Comparison of ENCODE assay signal across 21 cellular contexts in genomic region chr3:122843604-122844003, GRCh38. TPM values are rescaled to one million over a fixed set of nuclear protein-coding genes. Genes with fewer than 3 reads are reported as not detected.
DNase-seq lines count a peak whose midpoint lies in the region; ATAC-seq and TF ChIP-seq lines count a peak whose summit lies in the region.
"Had no signal": no experiment of that assay in that cellular context is flagged by ENCODE, and none has a peak within 500 bp of the region (broad histone marks: within the 10 kb centered on the region; RNA-seq: fewer than 3 reads in every experiment).

No MANE protein-coding gene starts in this region.

- peaks cover 8% of the 10 kb centered on the region for H3K4me1 Mint-ChIP-seq in activated T-helper 17 cell treated with anti-CD3 and anti-CD28 coated beads, Interleukin-2, amount 50 U/mL, for 72 hours

- no peaks in the 10 kb centered on the region for H3K4me1 ChIP-seq in left ventricle myocardium inferior
- peaks cover 0 to 8% (median 0%) of the 10 kb centered on the region in 12 donors for H3K4me1 ChIP-seq in heart left ventricle
- H3K4me1 ChIP-seq: adrenal gland, breast epithelium, left lung, psoas muscle had no signal

- DNase-seq in left ventricle myocardium inferior (no peak), heart left ventricle (no peak), NCI-H1417 (lab: John Stamatoyannopoulos, UW) (peak; percentile 15 to 95 (median 75))
- DNase-seq: activated effector memory CD4-positive, alpha-beta T cell treated with anti-CD3 and anti-CD28 coated beads, Interleukin-2, amount 50 U/mL, for 16 hours; adrenal gland; DMS79 treated with DMSO at 0.1 percent for 48 hours; left lung; NCI-H510A; psoas muscle; stimulated activated naive B cell treated with anti-CD40 and anti-IgM and Interleukin-4, amounts not matched to agents 10 μg/mL and 1 μg/mL and 100 μg/mL, for 72 hours; T1000 had no signal

- no peaks in the 10 kb centered on the region for H3K27me3 Mint-ChIP-seq in activated T-helper 17 cell treated with anti-CD3 and anti-CD28 coated beads, Interleukin-2, amount 50 U/mL, for 72 hours
- H3K27me3 Mint-ChIP-seq: stimulated activated naive B cell treated with anti-CD40 and anti-IgM and Interleukin-4, amounts not matched to agents 10 μg/mL and 1 μg/mL and 100 μg/mL, for 72 hours had no signal

- H3K27me3 ChIP-seq in left ventricle myocardium inferior (ENCODE audit: low read depth) (no peaks in the 10 kb centered on the region), heart left ventricle (no peaks in the 10 kb centered on the region)
- H3K27me3 ChIP-seq: adrenal gland, breast epithelium, left lung, neutrophil had no signal

- 43 to 50% (median 46%) methylated on average over 3 of the region's 3 CpGs for WGBS in heart left ventricle, 4 donors

- peak overlapping the region; percentile 57 for H3K4me3 Mint-ChIP-seq in activated T-helper 17 cell treated with anti-CD3 and anti-CD28 coated beads, Interleukin-2, amount 50 U/mL, for 72 hours

- H3K36me3 ChIP-seq in left ventricle myocardium inferior (peaks cover 17% of the 10 kb centered on the region), heart left ventricle (peaks cover 0 to 17% (median 10%) of the 10 kb centered on the region in 9 donors)
- H3K36me3 ChIP-seq: adrenal gland, breast epithelium had no signal

- H3K4me3 ChIP-seq in left ventricle myocardium inferior (peak overlapping the region; percentile 7), heart left ventricle (no peak overlapping the region)
- H3K4me3 ChIP-seq: adrenal gland, breast epithelium, coronary artery, left lung, psoas muscle had no signal

- peaks cover 5% of the 10 kb centered on the region for H3K36me3 Mint-ChIP-seq in activated T-helper 17 cell treated with anti-CD3 and anti-CD28 coated beads, Interleukin-2, amount 50 U/mL, for 72 hours (ENCODE audit: low read depth)

- no peak overlapping the region for H3K27ac Mint-ChIP-seq in activated T-helper 17 cell treated with anti-CD3 and anti-CD28 coated beads, Interleukin-2, amount 50 U/mL, for 72 hours
- H3K27ac Mint-ChIP-seq: stimulated activated naive B cell treated with anti-CD40 and anti-IgM and Interleukin-4, amounts not matched to agents 10 μg/mL and 1 μg/mL and 100 μg/mL, for 72 hours had no signal

- intact Hi-C loops in left ventricle myocardium inferior (cut with micrococcal nuclease) (no loop called here), heart left ventricle (cut with DNase I) (no loop called here)

- H3K27ac ChIP-seq in left ventricle myocardium inferior (replicated peaks) (no peak overlapping the region), heart left ventricle (peak overlapping the region in 1 of 12 donors; percentile 22)
- H3K27ac ChIP-seq: adrenal gland, breast epithelium, coronary artery, left lung, neutrophil, psoas muscle had no signal

- no peaks in the 10 kb centered on the region for H3K9me3 Mint-ChIP-seq in activated T-helper 17 cell treated with anti-CD3 and anti-CD28 coated beads, Interleukin-2, amount 50 U/mL, for 72 hours

- TF ChIP-seq CTCF in left ventricle myocardium inferior (IDR thresholded peaks at IDR 0.05; ENCODE audit: borderline replicate concordance) = no peak
- TF ChIP-seq CTCF in heart left ventricle (IDR thresholded peaks at IDR 0.05) = no peak

- ATAC-seq in heart left ventricle = no peak
- no peak for ATAC-seq in activated T-helper 17 cell treated with anti-CD3 and anti-CD28 coated beads, Interleukin-2, amount 50 U/mL, for 72 hours (replicated peaks)
- ATAC-seq in HG02970 (IDR thresholded peaks at IDR 0.05; ENCODE audit: low FRiP score, unreplicated experiment) = no peak
- no peak for ATAC-seq in HG02678 (IDR thresholded peaks at IDR 0.05; ENCODE audit: unreplicated experiment)
- no peak for ATAC-seq in GM19467 (IDR thresholded peaks at IDR 0.05; ENCODE audit: unreplicated experiment)
- ATAC-seq in HG03039 (IDR thresholded peaks at IDR 0.05; ENCODE audit: unreplicated experiment) = no peak
- ATAC-seq: HCT116; HepG2; left lung; psoas muscle; stimulated activated naive B cell treated with anti-CD40 and anti-IgM and Interleukin-4, amounts not matched to agents 10 μg/mL and 1 μg/mL and 100 μg/mL, for 72 hours had no signal

- no peaks in the 10 kb centered on the region for H3K9me3 ChIP-seq in left ventricle myocardium inferior (replicated peaks)
- no peaks in the 10 kb centered on the region for H3K9me3 ChIP-seq in heart left ventricle
- H3K9me3 ChIP-seq: adrenal gland, breast epithelium, left lung, neutrophil, psoas muscle had no signal

- no peak for TF ChIP-seq POLR2A in heart left ventricle (IDR thresholded peaks at IDR 0.05)

RNA-seq across cellular contexts. Expression of gene SLC49A4, which starts 48.7 kb away (rescaled TPM):
- total RNA-seq in left ventricle myocardium inferior (14.5 TPM), heart left ventricle (10 to 100 TPM; 13.2 to 25.4 (median 15.5) TPM)
- polyA plus RNA-seq in heart left ventricle = 1 to 10 TPM; 5.6 to 8.2 TPM
- total RNA-seq in activated T-helper 17 cell treated with anti-CD3 and anti-CD28 coated beads, Interleukin-2, amount 50 U/mL, for 72 hours = 1 to 10 TPM; 1.9 to 2.6 TPM

RNA-seq across cellular contexts. Expression of gene HSPBAP1, which starts 50.0 kb away (rescaled TPM):
- 3.8 TPM for total RNA-seq in left ventricle myocardium inferior
- total RNA-seq in heart left ventricle = 1 to 10 TPM; 2.6 to 6.0 (median 3.7) TPM
- 1 to 10 TPM; 3.7 to 6.4 TPM for polyA plus RNA-seq in heart left ventricle
- total RNA-seq in activated T-helper 17 cell treated with anti-CD3 and anti-CD28 coated beads, Interleukin-2, amount 50 U/mL, for 72 hours = 1 to 10 TPM; 5.1 to 6.7 TPM

Comparison
In these comparisons a context has a peak if more than half of its experiments do, and no peak if none do; other contexts are left out.
1. DNase-seq: peak in NCI-H1417 (3 of 3); none in left ventricle myocardium inferior (single experiment) and heart left ventricle (0 of 5).